ENCODE assay signal across 17 cellular contexts in genomic region chr20:53088786-53089185, GRCh38.
DNase-seq lines count a peak whose midpoint lies in the region; ATAC-seq and TF ChIP-seq lines count a peak whose summit lies in the region.
"Had no signal": no experiment of that assay in that cellular context is flagged by ENCODE, and none has a peak within 500 bp of the region (broad histone marks: within the 10 kb centered on the region; RNA-seq: fewer than 3 reads in every experiment).

No MANE protein-coding gene starts in this region.

- WGBS in neuronal stem cell (ENCODE audit: extremely low coverage in 2 of 2, insufficient read length in 2 of 2, insufficient replicate concordance in 1 of 2), 2 donors: no CpG with 5 or more reads among the region's 10 CpGs

- H3K27ac Mint-ChIP-seq in activated naive CD4-positive, alpha-beta T cell treated with anti-CD3 and anti-CD28 coated beads, Interleukin-2, amount 10 ng/mL, durations not matched to agents 7 days and 5 days: peak overlapping the region; percentile 19
- no peak overlapping the region for H3K27ac Mint-ChIP-seq in activated naive CD4-positive, alpha-beta T cell treated with anti-CD3 and anti-CD28 coated beads for 36 hours
- H3K27ac Mint-ChIP-seq: CD14-positive monocyte, H9 had no signal

- H3K4me2 ChIP-seq in neuronal stem cell (ENCODE audit: insufficient read depth, low read length, poor library complexity, severe bottlenecking): no peak overlapping the region
- H3K4me2 ChIP-seq: A549, BLaER1 had no signal

- ATAC-seq in GM19351 (IDR thresholded peaks at IDR 0.05; ENCODE audit: unreplicated experiment) (no peak), lower lobe of right lung (no peak)
- ATAC-seq: A549 had no signal

- H3K4me1 Mint-ChIP-seq in activated naive CD4-positive, alpha-beta T cell treated with anti-CD3 and anti-CD28 coated beads, Interleukin-2, amount 10 ng/mL, durations not matched to agents 7 days and 5 days: peaks cover 2% of the 10 kb centered on the region
- H3K4me1 Mint-ChIP-seq in activated naive CD4-positive, alpha-beta T cell treated with anti-CD3 and anti-CD28 coated beads for 36 hours (ENCODE audit: low read depth): peaks cover 47% of the 10 kb centered on the region
- H3K4me1 Mint-ChIP-seq: CD14-positive monocyte, H9 had no signal

- H4K91ac ChIP-seq in neuronal stem cell (ENCODE audit: low read depth, low read length, poor library complexity): no peak overlapping the region

- no peak overlapping the region for H2AFZ ChIP-seq in neuronal stem cell (ENCODE audit: low read length)

- H3K4me3 ChIP-seq in neuronal stem cell (ENCODE audit: low read length in 2 of 2) (no peak overlapping the region), lower lobe of right lung (no peak overlapping the region)
- H3K4me3 ChIP-seq: A549, BLaER1 had no signal

- H3K9ac ChIP-seq in neuronal stem cell (ENCODE audit: low read depth, low read length, poor library complexity): no peak overlapping the region
- H3K9ac ChIP-seq: BLaER1 had no signal

- H3K27me3 ChIP-seq in neuronal stem cell (ENCODE audit: control insufficient read depth in 3 of 3, insufficient read depth in 3 of 3, low read depth in 1 of 3, low read length in 3 of 3) (no peaks in the 10 kb centered on the region), lower lobe of right lung (ENCODE audit: low read depth) (no peaks in the 10 kb centered on the region)
- H3K27me3 ChIP-seq: BLaER1 had no signal

- no peaks in the 10 kb centered on the region for H3K9me3 Mint-ChIP-seq in activated naive CD4-positive, alpha-beta T cell treated with anti-CD3 and anti-CD28 coated beads, Interleukin-2, amount 10 ng/mL, durations not matched to agents 7 days and 5 days
- no peaks in the 10 kb centered on the region for H3K9me3 Mint-ChIP-seq in activated naive CD4-positive, alpha-beta T cell treated with anti-CD3 and anti-CD28 coated beads for 36 hours
- H3K9me3 Mint-ChIP-seq: H9 had no signal

- intact Hi-C loops in activated naive CD4-positive, alpha-beta T cell treated with anti-CD3 and anti-CD28 coated beads for 36 hours (cut with micrococcal nuclease): no loop called here
- intact Hi-C loops in lower lobe of right lung (cut with DNase I): no loop called here

- DNase-seq in activated naive CD4-positive, alpha-beta T cell treated with anti-CD3 and anti-CD28 coated beads, Interleukin-2, amount 10 ng/mL, durations not matched to agents 7 days and 5 days: no peak
- DNase-seq in activated naive CD4-positive, alpha-beta T cell treated with anti-CD3 and anti-CD28 coated beads for 36 hours: no peak
- DNase-seq in islet precursor cell (peak; percentile 63), neuronal stem cell (ENCODE audit: low spot score) (no peak), iPS-NIHi7 (ENCODE audit: extremely low spot score) (no peak), lower lobe of right lung (no peak)
- DNase-seq: AML-193; CD4-positive, alpha-beta memory T cell; DMS153; DMS79; GDM1; H9 had no signal

- H3K27me3 Mint-ChIP-seq in activated naive CD4-positive, alpha-beta T cell treated with anti-CD3 and anti-CD28 coated beads, Interleukin-2, amount 10 ng/mL, durations not matched to agents 7 days and 5 days: no peaks in the 10 kb centered on the region
- H3K27me3 Mint-ChIP-seq in activated naive CD4-positive, alpha-beta T cell treated with anti-CD3 and anti-CD28 coated beads for 36 hours (ENCODE audit: low read depth): no peaks in the 10 kb centered on the region
- H3K27me3 Mint-ChIP-seq: CD4-positive, alpha-beta memory T cell had no signal

- CTCF ChIA-PET in activated naive CD4-positive, alpha-beta T cell treated with anti-CD3 and anti-CD28 coated beads, Interleukin-2, amount 10 ng/mL, durations not matched to agents 7 days and 5 days (lab: Charles Lee): no interaction called here
- CTCF ChIA-PET in activated naive CD4-positive, alpha-beta T cell treated with anti-CD3 and anti-CD28 coated beads for 36 hours (lab: Charles Lee): no interaction called here

- no peaks in the 10 kb centered on the region for H3K79me1 ChIP-seq in neuronal stem cell (ENCODE audit: low read depth, low read length)

- H3K4me1 ChIP-seq in neuronal stem cell (ENCODE audit: control insufficient read depth in 2 of 2, insufficient read depth in 1 of 2, low read depth in 1 of 2, low read length in 2 of 2) (peaks cover 0 to 6% of the 10 kb centered on the region in 2 donors), lower lobe of right lung (no peaks in the 10 kb centered on the region)
- H3K4me1 ChIP-seq: A549, BLaER1 had no signal

- H2BK12ac ChIP-seq in neuronal stem cell (ENCODE audit: low read length): no peak overlapping the region

- H3K4me3 Mint-ChIP-seq in activated naive CD4-positive, alpha-beta T cell treated with anti-CD3 and anti-CD28 coated beads, Interleukin-2, amount 10 ng/mL, durations not matched to agents 7 days and 5 days: no peak overlapping the region
- no peak overlapping the region for H3K4me3 Mint-ChIP-seq in activated naive CD4-positive, alpha-beta T cell treated with anti-CD3 and anti-CD28 coated beads for 36 hours
- H3K4me3 Mint-ChIP-seq: CD14-positive monocyte; CD4-positive, alpha-beta memory T cell; H9 had no signal

- no peaks in the 10 kb centered on the region for H3K36me3 ChIP-seq in neuronal stem cell (replicated peaks in 1 of 2; ENCODE audit: control insufficient read depth in 2 of 2, insufficient read depth in 2 of 2, low read length in 2 of 2)
- no peaks in the 10 kb centered on the region for H3K36me3 ChIP-seq in lower lobe of right lung
- H3K36me3 ChIP-seq: BLaER1 had no signal

- H3K14ac ChIP-seq in neuronal stem cell (ENCODE audit: low read length): no peak overlapping the region

- peaks cover 3% of the 10 kb centered on the region for H3K36me3 Mint-ChIP-seq in activated naive CD4-positive, alpha-beta T cell treated with anti-CD3 and anti-CD28 coated beads, Interleukin-2, amount 10 ng/mL, durations not matched to agents 7 days and 5 days
- peaks cover 12% of the 10 kb centered on the region for H3K36me3 Mint-ChIP-seq in activated naive CD4-positive, alpha-beta T cell treated with anti-CD3 and anti-CD28 coated beads for 36 hours (ENCODE audit: low read depth)
- H3K36me3 Mint-ChIP-seq: CD14-positive monocyte; CD4-positive, alpha-beta memory T cell had no signal

- H2BK15ac ChIP-seq in neuronal stem cell (ENCODE audit: low read length): no peak overlapping the region

- H3K27ac ChIP-seq in neuronal stem cell (replicated peaks; ENCODE audit: low read length) (no peak overlapping the region), lower lobe of right lung (no peak overlapping the region)
- H3K27ac ChIP-seq: 22Rv1, A549, BLaER1 had no signal

- H3K9me3 ChIP-seq in neuronal stem cell (replicated peaks in 1 of 2; ENCODE audit: control insufficient read depth in 2 of 2, insufficient read depth in 1 of 2, low read depth in 1 of 2, low read length in 2 of 2) (no peaks in the 10 kb centered on the region), lower lobe of right lung (no peaks in the 10 kb centered on the region)
- H3K9me3 ChIP-seq: A549, BLaER1 had no signal

- no peak overlapping the region for H2BK120ac ChIP-seq in neuronal stem cell (ENCODE audit: low read depth, low read length)

- no peak overlapping the region for H2AK5ac ChIP-seq in neuronal stem cell (ENCODE audit: low read depth, low read length)

- peak overlapping the region; percentile 22 for H3K23ac ChIP-seq in neuronal stem cell (ENCODE audit: low read depth, low read length, poor library complexity)

- no peak overlapping the region for H3K18ac ChIP-seq in neuronal stem cell (ENCODE audit: low read length)

- H2BK5ac ChIP-seq in neuronal stem cell (ENCODE audit: low read length): no peak overlapping the region

- H4K8ac ChIP-seq in neuronal stem cell (ENCODE audit: low read depth, low read length): no peak overlapping the region

- no peak for TF ChIP-seq CTCF in lower lobe of right lung (IDR thresholded peaks at IDR 0.05)

- no peak overlapping the region for H3K4ac ChIP-seq in neuronal stem cell (ENCODE audit: low read length)
